1 cellular context compared by ENCODE assay signal in the genomic region with DNA sequence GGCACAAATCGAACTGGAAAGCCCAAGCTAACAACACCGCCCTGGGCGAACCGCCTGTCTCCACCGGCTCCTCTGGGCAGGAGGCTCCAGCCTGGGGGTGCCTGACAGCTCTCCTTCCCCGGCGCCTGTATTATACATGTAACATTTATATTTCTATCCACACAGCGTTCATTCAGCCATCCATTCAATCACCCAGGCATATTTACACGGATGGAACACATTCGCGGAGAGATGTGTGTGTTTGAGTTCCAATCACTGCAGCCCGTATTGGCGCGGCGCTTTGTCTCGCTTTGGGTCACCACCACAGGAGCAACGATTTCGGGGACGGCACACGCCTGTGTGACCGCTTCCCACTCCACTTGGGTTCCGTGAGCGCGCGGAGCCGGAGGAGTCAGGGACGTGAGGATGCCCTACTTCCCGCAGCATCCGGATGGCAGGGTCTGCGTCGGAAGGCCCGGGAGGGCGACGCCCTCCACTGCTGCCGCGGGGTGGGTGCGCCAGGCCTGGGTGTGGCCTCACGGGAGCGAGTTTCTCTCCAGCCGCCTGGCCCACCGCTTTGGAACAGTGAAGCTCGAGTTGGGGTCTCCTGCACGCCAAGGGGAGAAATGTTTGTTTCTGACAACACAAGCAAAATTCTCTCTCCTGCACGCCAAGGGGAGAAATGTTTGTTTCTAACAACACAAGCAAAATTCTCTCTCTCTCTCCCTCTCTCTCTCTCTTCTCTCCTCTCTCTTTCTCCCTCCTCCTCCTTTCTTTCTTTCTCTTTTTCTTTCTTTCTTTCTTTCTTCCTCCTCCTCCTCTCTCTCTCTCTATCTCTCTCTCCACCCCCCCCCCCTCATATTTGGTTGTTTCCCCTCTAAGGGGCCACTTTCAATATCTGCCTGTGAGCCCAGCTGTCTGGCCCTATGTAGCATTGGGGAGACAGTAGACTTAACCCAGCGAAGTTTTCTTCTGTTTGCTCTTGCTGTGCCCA.
TF ChIP-seq lines count a peak whose summit lies in the region.

No MANE protein-coding gene starts in this region.

TF ChIP-seq in HepG2, 621 proteins besides CTCF, POLR2A, EP300 and RAD21:
- TF ChIP-seq SNRNP70 (IDR thresholded peaks at IDR 0.05; ENCODE audit: low read depth, low read length), result no peak
- TF ChIP-seq NFE2 (CRISPR knock-in tag; IDR thresholded peaks at IDR 0.05), result no peak
- TF ChIP-seq HHEX (CRISPR knock-in tag; IDR thresholded peaks at IDR 0.05), result no peak
- TF ChIP-seq JDP2 (CRISPR knock-in tag; IDR thresholded peaks at IDR 0.05; ENCODE audit: borderline replicate concordance), result no peak
- TF ChIP-seq ZNF781 (CRISPR knock-in tag; IDR thresholded peaks at IDR 0.05; ENCODE audit: borderline replicate concordance, not compliant biosample characterization), result no peak
- TF ChIP-seq ARNTL (CRISPR knock-in tag; IDR thresholded peaks at IDR 0.05), result no peak
- no peak for TF ChIP-seq HDAC1 (CRISPR knock-in tag; IDR thresholded peaks at IDR 0.05)
- TF ChIP-seq KLF9 (CRISPR knock-in tag; IDR thresholded peaks at IDR 0.05; ENCODE audit: low read depth), result no peak
- no peak for TF ChIP-seq ZBTB38 (CRISPR knock-in tag; IDR thresholded peaks at IDR 0.05)
- no peak for TF ChIP-seq MBD4 (IDR thresholded peaks at IDR 0.05; ENCODE audit: borderline replicate concordance, low read length)
- no peak for TF ChIP-seq SMAD9 (CRISPR knock-in tag; IDR thresholded peaks at IDR 0.05)
- TF ChIP-seq ZNF432 (CRISPR knock-in tag; IDR thresholded peaks at IDR 0.05; ENCODE audit: borderline replicate concordance), result no peak
TF ChIP-seq in HepG2: peak in this region for 0.
